ENCODE assay signal across 1 cellular context in the genomic region with DNA sequence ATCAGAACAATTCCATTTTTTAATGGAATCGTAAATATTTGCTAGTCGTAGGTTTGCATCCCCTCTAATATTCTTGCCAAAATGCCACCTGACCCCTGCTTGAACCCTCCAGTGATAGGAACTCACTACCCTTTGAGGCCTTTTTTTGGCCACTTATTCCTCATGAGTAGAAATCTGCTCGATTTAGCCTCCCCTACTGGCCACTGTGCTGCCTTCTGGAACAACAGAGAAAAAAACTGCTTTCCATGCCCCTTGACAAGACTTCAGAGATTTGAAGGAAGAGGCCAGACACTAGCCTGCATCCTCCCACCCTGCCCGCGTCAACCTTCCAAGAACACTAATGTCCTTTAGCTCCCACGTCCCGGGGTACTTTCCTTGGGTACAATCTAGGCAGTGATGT.
TF ChIP-seq lines count a peak whose summit lies in the region.

No MANE protein-coding gene starts in this region.

TF ChIP-seq in SK-N-SH, 30 proteins besides CTCF, POLR2A, EP300 and RAD21 (continued from another document):
- TF ChIP-seq, protein P1, sequence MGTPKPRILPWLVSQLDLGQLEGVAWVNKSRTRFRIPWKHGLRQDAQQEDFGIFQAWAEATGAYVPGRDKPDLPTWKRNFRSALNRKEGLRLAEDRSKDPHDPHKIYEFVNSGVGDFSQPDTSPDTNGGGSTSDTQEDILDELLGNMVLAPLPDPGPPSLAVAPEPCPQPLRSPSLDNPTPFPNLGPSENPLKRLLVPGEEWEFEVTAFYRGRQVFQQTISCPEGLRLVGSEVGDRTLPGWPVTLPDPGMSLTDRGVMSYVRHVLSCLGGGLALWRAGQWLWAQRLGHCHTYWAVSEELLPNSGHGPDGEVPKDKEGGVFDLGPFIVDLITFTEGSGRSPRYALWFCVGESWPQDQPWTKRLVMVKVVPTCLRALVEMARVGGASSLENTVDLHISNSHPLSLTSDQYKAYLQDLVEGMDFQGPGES (IDR thresholded peaks at IDR 0.05; ENCODE audit: low read depth, low read length) = no peak
- no peak for TF ChIP-seq GATA2 (CRISPR knock-in tag; IDR thresholded peaks at IDR 0.05)
- no peak for TF ChIP-seq YY1 (IDR thresholded peaks at IDR 0.05; ENCODE audit: low read depth)
- no peak for TF ChIP-seq POLR2AphosphoS5 (IDR thresholded peaks at IDR 0.05; ENCODE audit: low read depth, low read length)
- TF ChIP-seq RFX5 (IDR thresholded peaks at IDR 0.05; ENCODE audit: low read length) = no peak
- TF ChIP-seq EZH2phosphoT487 (IDR thresholded peaks at IDR 0.05; ENCODE audit: borderline replicate concordance, low read depth) = no peak
- TF ChIP-seq RCOR1 (IDR thresholded peaks at IDR 0.05; ENCODE audit: low read length) = no peak
- no peak for TF ChIP-seq NRF1 (IDR thresholded peaks at IDR 0.05; ENCODE audit: low read depth, low read length)
- TF ChIP-seq MEF2A (IDR thresholded peaks at IDR 0.05; ENCODE audit: borderline replicate concordance, low read depth) = no peak
- no peak for TF ChIP-seq ELF1 (IDR thresholded peaks at IDR 0.05)
- TF ChIP-seq, protein P2, sequence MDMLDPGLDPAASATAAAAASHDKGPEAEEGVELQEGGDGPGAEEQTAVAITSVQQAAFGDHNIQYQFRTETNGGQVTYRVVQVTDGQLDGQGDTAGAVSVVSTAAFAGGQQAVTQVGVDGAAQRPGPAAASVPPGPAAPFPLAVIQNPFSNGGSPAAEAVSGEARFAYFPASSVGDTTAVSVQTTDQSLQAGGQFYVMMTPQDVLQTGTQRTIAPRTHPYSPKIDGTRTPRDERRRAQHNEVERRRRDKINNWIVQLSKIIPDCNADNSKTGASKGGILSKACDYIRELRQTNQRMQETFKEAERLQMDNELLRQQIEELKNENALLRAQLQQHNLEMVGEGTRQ (IDR thresholded peaks at IDR 0.05; ENCODE audit: borderline replicate concordance, low read depth, low read length) = no peak
- TF ChIP-seq, protein P3, sequence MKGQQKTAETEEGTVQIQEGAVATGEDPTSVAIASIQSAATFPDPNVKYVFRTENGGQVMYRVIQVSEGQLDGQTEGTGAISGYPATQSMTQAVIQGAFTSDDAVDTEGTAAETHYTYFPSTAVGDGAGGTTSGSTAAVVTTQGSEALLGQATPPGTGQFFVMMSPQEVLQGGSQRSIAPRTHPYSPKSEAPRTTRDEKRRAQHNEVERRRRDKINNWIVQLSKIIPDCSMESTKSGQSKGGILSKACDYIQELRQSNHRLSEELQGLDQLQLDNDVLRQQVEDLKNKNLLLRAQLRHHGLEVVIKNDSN (IDR thresholded peaks at IDR 0.05; ENCODE audit: borderline replicate concordance, low read depth) = no peak
